ENCODE assay signal across 8 cellular contexts in genomic region chr11:9535189-9535781, GRCh38. TPM values are rescaled to one million over a fixed set of nuclear protein-coding genes. Genes with fewer than 3 reads are reported as not detected.
DNase-seq lines count a peak whose midpoint lies in the region; ATAC-seq and TF ChIP-seq lines count a peak whose summit lies in the region.

No MANE protein-coding gene starts in this region.

- 76% methylated on average over 6 of the region's 6 CpGs for WGBS in liver

- no peak overlapping the region for H3K9ac ChIP-seq in liver (ENCODE audit: low read depth in 1 of 2, low read length in 2 of 2)

- H3K27me3 ChIP-seq in MG63 (no peaks in the 10 kb centered on the region), liver (ENCODE audit: control insufficient read depth in 4 of 4, insufficient read depth in 4 of 4, low read length in 3 of 4) (no peaks in the 10 kb centered on the region)

- H3K4me3 ChIP-seq in MG63 = no peak overlapping the region
- no peak overlapping the region for H3K4me3 ChIP-seq in choroid plexus epithelial cell (ENCODE audit: low read depth, low read length)
- no peak overlapping the region for H3K4me3 ChIP-seq in liver (ENCODE audit: low read depth in 1 of 3, low read length in 3 of 3)

- H3K4me1 ChIP-seq in liver (ENCODE audit: control insufficient read depth in 4 of 4, insufficient read depth in 4 of 4, low read length in 3 of 4) = no peaks in the 10 kb centered on the region

- H3K9me3 ChIP-seq in MG63 (no peaks in the 10 kb centered on the region), liver (ENCODE audit: control insufficient read depth in 4 of 4, low read length in 3 of 4) (no peaks in the 10 kb centered on the region)

- no peak for ATAC-seq in GM21528 (IDR thresholded peaks at IDR 0.05; ENCODE audit: low FRiP score, unreplicated experiment)

- DNase-seq in GM03348 (ENCODE audit: low spot score) = peak; percentile 76
- DNase-seq in MG63 = peak; percentile 45
- DNase-seq in activated CD4-positive, CD25-positive, alpha-beta regulatory T cell treated with anti-CD3 and anti-CD28 coated beads, Interleukin-2, amount 50 U/mL, for 72 hours = peak; percentile 84
- peak; percentile 66 for DNase-seq in choroid plexus epithelial cell (ENCODE audit: low read depth)
- peak; percentile 54 to 78 (median 72) for DNase-seq in stimulated activated CD4-positive, alpha-beta T cell treated with anti-CD3 and anti-CD28 coated beads, TNF-alpha, amount 100 ng/mL, for 4 hours (ENCODE audit: low read depth in 3 of 3)
- no peak for DNase-seq in NCI-H1092 treated with DMSO at 0.1 percent for 48 hours (lab: John Stamatoyannopoulos, UW)

- no peak overlapping the region for H3K27ac ChIP-seq in liver (ENCODE audit: low read depth in 1 of 2, low read length in 2 of 2)

- TF ChIP-seq CTCF in choroid plexus epithelial cell (conservative IDR thresholded peaks at IDR 0.05; ENCODE audit: low read depth, low read length) (peak; percentile 87), liver (IDR thresholded peaks at IDR 0.05; ENCODE audit: low read depth, low read length, missing input control) (peak; percentile 86)

- peak; percentile 87 to 93 for TF ChIP-seq RAD21 in liver (IDR thresholded peaks at IDR 0.05)

- H3K36me3 ChIP-seq in MG63 (no peaks in the 10 kb centered on the region), liver (ENCODE audit: control insufficient read depth in 4 of 4, insufficient read depth in 3 of 4, low read depth in 1 of 4, low read length in 3 of 4) (no peaks in the 10 kb centered on the region)

TF ChIP-seq in liver, 16 proteins besides CTCF, POLR2A, EP300 and RAD21:
- TF ChIP-seq YY1 (IDR thresholded peaks at IDR 0.05) = no peak
- no peak for TF ChIP-seq FOXA1 (IDR thresholded peaks at IDR 0.05)
- no peak for TF ChIP-seq RXRA (IDR thresholded peaks at IDR 0.05)
- TF ChIP-seq MAX (IDR thresholded peaks at IDR 0.05) = no peak
- no peak for TF ChIP-seq GABPA (IDR thresholded peaks at IDR 0.05 in 1 of 2, conservative IDR thresholded peaks at IDR 0.05 in 1 of 2)
- no peak for TF ChIP-seq FOXA2 (IDR thresholded peaks at IDR 0.05)
- no peak for TF ChIP-seq SP1 (IDR thresholded peaks at IDR 0.05)
- no peak for TF ChIP-seq REST (IDR thresholded peaks at IDR 0.05)
- no peak for TF ChIP-seq TAF1 (conservative IDR thresholded peaks at IDR 0.05)
- TF ChIP-seq ZBTB33 (IDR thresholded peaks at IDR 0.05) = no peak
- TF ChIP-seq EGR1 (IDR thresholded peaks at IDR 0.05; ENCODE audit: low read depth in 2 of 2) = no peak
- TF ChIP-seq HNF4G (IDR thresholded peaks at IDR 0.05) = no peak
- TF ChIP-seq HNF4A (conservative IDR thresholded peaks at IDR 0.05) = no peak

RNA-seq across cellular contexts. Expression of gene WEE1, which starts 38.2 kb away (rescaled TPM):
- 34.8 and 35.6 TPM in 2 replicates for total RNA-seq in MG63 (2014; rRNA removed; shearing (Covaris generic); ENCODE audit: low replicate concordance)
- 10 to 100 TPM in 1 of 2 donors, 1 to 10 TPM in 1; 8.9 to 39.6 TPM for total RNA-seq in liver
- 1 to 10 TPM; 3.5 to 5.3 TPM for polyA plus RNA-seq in liver
